16 cellular contexts compared by ENCODE assay signal in genomic region chr13:80551650-80552497, GRCh38.
DNase-seq lines count a peak whose midpoint lies in the region; ATAC-seq and TF ChIP-seq lines count a peak whose summit lies in the region.
"Had no signal": no experiment of that assay in that cellular context is flagged by ENCODE, and none has a peak within 500 bp of the region (broad histone marks: within the 10 kb centered on the region; RNA-seq: fewer than 3 reads in every experiment).

No MANE protein-coding gene starts in this region.

- TF ChIP-seq CTCF in PC-3 (conservative IDR thresholded peaks at IDR 0.05; ENCODE audit: low read depth, low read length) (no peak), glutamatergic neuron (IDR thresholded peaks at IDR 0.05; ENCODE audit: partially characterized antibody, unreplicated experiment) (no peak), WTC11 (IDR thresholded peaks at IDR 0.05) (no peak)

- no peaks in the 10 kb centered on the region for H3K79me2 ChIP-seq in PC-3 (ENCODE audit: low read length)

- ATAC-seq in PC-3 (peak; percentile 78), WTC11 (no peak), GM21723 (IDR thresholded peaks at IDR 0.05; ENCODE audit: unreplicated experiment) (no peak)
- ATAC-seq: activated T-cell treated with anti-CD3 and anti-CD28 coated beads, Interleukin-2, amount 50 U/mL, for 4 hours; foreskin keratinocyte had no signal

- H3K9me3 ChIP-seq in PC-3 (ENCODE audit: low read length), result no peaks in the 10 kb centered on the region

- no peaks in the 10 kb centered on the region for H3K27me3 Mint-ChIP-seq in glutamatergic neuron (ENCODE audit: unreplicated experiment)
- no peaks in the 10 kb centered on the region for H3K27me3 Mint-ChIP-seq in WTC11 (ENCODE audit: low read depth)
- H3K27me3 Mint-ChIP-seq: activated naive CD8-positive, alpha-beta T cell treated with anti-CD3 and anti-CD28 coated beads, Interleukin-2, amount 10 ng/mL, durations not matched to agents 7 days and 5 days had no signal

- peaks cover 44% of the 10 kb centered on the region for H3K4me1 Mint-ChIP-seq in glutamatergic neuron (ENCODE audit: low read depth, unreplicated experiment)
- peaks cover 22% of the 10 kb centered on the region for H3K4me1 Mint-ChIP-seq in WTC11
- H3K4me1 Mint-ChIP-seq: activated naive CD8-positive, alpha-beta T cell treated with anti-CD3 and anti-CD28 coated beads, Interleukin-2, amount 10 ng/mL, durations not matched to agents 7 days and 5 days had no signal

- no peaks in the 10 kb centered on the region for H3K9me3 Mint-ChIP-seq in glutamatergic neuron (ENCODE audit: unreplicated experiment)
- no peaks in the 10 kb centered on the region for H3K9me3 Mint-ChIP-seq in WTC11
- H3K9me3 Mint-ChIP-seq: activated naive CD8-positive, alpha-beta T cell treated with anti-CD3 and anti-CD28 coated beads, Interleukin-2, amount 10 ng/mL, durations not matched to agents 7 days and 5 days; endodermal cell; immature natural killer cell had no signal

- H3K27me3 ChIP-seq in PC-3 (ENCODE audit: low read length), result no peaks in the 10 kb centered on the region
- H3K27me3 ChIP-seq: foreskin keratinocyte had no signal

- no peaks in the 10 kb centered on the region for H3F3A ChIP-seq in PC-3 (ENCODE audit: low read length, unreplicated experiment)

- no peaks in the 10 kb centered on the region for H3K9me2 ChIP-seq in PC-3 (replicated peaks; ENCODE audit: low read length)

- DNase-seq in DMS 273 treated with DMSO at 0.1 percent for 48 hours (lab: John Stamatoyannopoulos, UW), result peak; percentile 6
- peak; percentile 44 for DNase-seq in PC-3
- no peak for DNase-seq in glutamatergic neuron
- DNase-seq in putamen (ENCODE audit: low spot score), result peak; percentile 3
- DNase-seq in T-helper 2 cell, result no peak
- no peak for DNase-seq in WTC11 (ENCODE audit: low spot score)
- DNase-seq: activated naive CD8-positive, alpha-beta T cell treated with anti-CD3 and anti-CD28 coated beads, Interleukin-2, amount 10 ng/mL, durations not matched to agents 7 days and 5 days; activated T-cell treated with anti-CD3 and anti-CD28 coated beads, Interleukin-2, amount 50 U/mL, for 4 hours; DND-41; endodermal cell; immature natural killer cell; NCI-H1092 treated with DMSO at 0.1 percent for 48 hours; stimulated activated naive CD4-positive, alpha-beta T cell had no signal

- H3K27ac Mint-ChIP-seq in glutamatergic neuron (ENCODE audit: unreplicated experiment), result peak overlapping the region; percentile 54
- H3K27ac Mint-ChIP-seq in WTC11, result no peak overlapping the region
- H3K27ac Mint-ChIP-seq: activated naive CD8-positive, alpha-beta T cell treated with anti-CD3 and anti-CD28 coated beads, Interleukin-2, amount 10 ng/mL, durations not matched to agents 7 days and 5 days had no signal

- H3K36me3 Mint-ChIP-seq in glutamatergic neuron (ENCODE audit: unreplicated experiment) (no peaks in the 10 kb centered on the region), WTC11 (no peaks in the 10 kb centered on the region)
- H3K36me3 Mint-ChIP-seq: activated naive CD8-positive, alpha-beta T cell treated with anti-CD3 and anti-CD28 coated beads, Interleukin-2, amount 10 ng/mL, durations not matched to agents 7 days and 5 days had no signal

- no peak overlapping the region for H2AFZ ChIP-seq in PC-3 (ENCODE audit: low read length)

- CTCF ChIA-PET in PC-3 (lab: Charles Lee) (no interaction called here), WTC11 (lab: Charles Lee) (no interaction called here)

- POLR2A ChIA-PET in PC-3 (lab: Charles Lee; ENCODE audit: unreplicated experiment) (interaction anchor here (0.5 kb wide), 2 partner anchors 173 to 500 kb away, joined by 4 to 6 read pairs; no protein-coding TSS in a partner anchor), WTC11 (lab: Charles Lee) (no interaction called here)

- H3K4me1 ChIP-seq in PC-3 (ENCODE audit: insufficient read depth, low read length), result peaks cover 22% of the 10 kb centered on the region
- H3K4me1 ChIP-seq: foreskin keratinocyte had no signal

- intact Hi-C loops in PC-3 (cut with micrococcal nuclease), result loop anchor here (5.0 to 10.0 kb wide), 3 partner anchors 175 to 323 kb away; no protein-coding TSS in a partner anchor

- BruUV-seq in PC-3 (replicated peaks; lab: Mats Ljungman, UMichigan), result no TSS peak

- H3K4me2 ChIP-seq in PC-3 (ENCODE audit: low read length), result peak overlapping the region; percentile 56

- no peak overlapping the region for H3K9ac ChIP-seq in PC-3 (ENCODE audit: low read length)

- H3K4me3 Mint-ChIP-seq in glutamatergic neuron (ENCODE audit: unreplicated experiment) (no peak overlapping the region), WTC11 (no peak overlapping the region)
- H3K4me3 Mint-ChIP-seq: activated naive CD8-positive, alpha-beta T cell treated with anti-CD3 and anti-CD28 coated beads, Interleukin-2, amount 10 ng/mL, durations not matched to agents 7 days and 5 days; activated T-cell treated with anti-CD3 and anti-CD28 coated beads, Interleukin-2, amount 50 U/mL, for 4 hours; endodermal cell; immature natural killer cell had no signal

- H3K36me3 ChIP-seq in PC-3 (ENCODE audit: low read depth, low read length), result no peaks in the 10 kb centered on the region

- peak overlapping the region; percentile 45 for H3K27ac ChIP-seq in PC-3 (ENCODE audit: low read length)
- H3K27ac ChIP-seq: C4-2B, foreskin keratinocyte had no signal

- H4K20me1 ChIP-seq in PC-3 (ENCODE audit: low read length), result no peaks in the 10 kb centered on the region

- H3K4me3 ChIP-seq in PC-3 (ENCODE audit: low read length), result no peak overlapping the region; the same call in 1 of the 2 replicates

TF ChIP-seq in WTC11, 78 proteins besides CTCF, POLR2A, EP300 and RAD21:
- no peak for TF ChIP-seq ZNF219 (CRISPR knock-in tag; IDR thresholded peaks at IDR 0.05; ENCODE audit: borderline replicate concordance)
- TF ChIP-seq USF2 (CRISPR knock-in tag; IDR thresholded peaks at IDR 0.05), result no peak

Comparison
In these comparisons a context has a peak if more than half of its experiments do, and no peak if none do; other contexts are left out.
1. DNase-seq: peak in DMS 273 treated with DMSO at 0.1 percent for 48 hours (single experiment), PC-3 (single experiment) and putamen (single experiment); none in glutamatergic neuron (single experiment), T-helper 2 cell (0 of 5) and WTC11 (single experiment).